ENCODE assay signal across 9 cellular contexts in the genomic region with DNA sequence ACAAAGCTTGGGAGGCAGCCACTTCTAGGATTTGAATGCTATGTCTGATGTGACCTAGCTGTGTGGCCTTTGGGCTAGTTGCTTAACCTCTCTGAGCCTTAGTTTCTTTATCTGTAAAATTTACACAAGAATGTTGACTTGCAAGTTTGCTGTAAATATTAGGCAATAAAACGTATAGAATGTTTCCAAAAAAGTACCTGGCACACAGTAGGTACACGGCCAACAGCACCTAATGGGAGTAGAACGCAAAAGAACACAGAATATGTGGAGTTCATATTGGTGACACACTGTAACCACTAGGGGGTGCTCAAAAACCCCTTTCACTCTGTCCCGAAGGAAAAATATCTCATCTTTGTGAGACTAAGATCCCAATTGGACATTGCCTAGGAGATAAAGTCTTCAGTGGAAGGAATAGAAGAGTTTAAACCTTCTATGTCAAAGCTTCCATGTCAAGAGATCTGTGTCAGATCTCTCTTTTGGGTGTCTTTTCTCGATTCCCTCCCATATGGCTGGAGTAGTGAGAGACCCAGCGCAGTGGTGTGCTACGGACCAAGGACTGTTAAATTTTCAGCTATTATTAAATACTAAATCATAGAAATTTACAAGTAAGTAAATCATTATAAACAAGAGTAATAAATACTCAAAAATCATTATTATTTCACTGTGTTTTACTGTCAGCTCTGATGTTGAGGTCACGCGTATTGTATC.
DNase-seq lines count a peak whose midpoint lies in the region; TF ChIP-seq lines count a peak whose summit lies in the region.
"Had no signal": no experiment of that assay in that cellular context is flagged by ENCODE, and none has a peak within 500 bp of the region (broad histone marks: within the 10 kb centered on the region; RNA-seq: fewer than 3 reads in every experiment).

No MANE protein-coding gene starts in this region.

- H3K9me3 Mint-ChIP-seq in nephron: peaks cover 4% of the 10 kb centered on the region
- H3K9me3 Mint-ChIP-seq in activated T-cell treated with anti-CD3 and anti-CD28 coated beads, Interleukin-2, amount 50 U/mL, for 24 hours: no peaks in the 10 kb centered on the region
- H3K9me3 Mint-ChIP-seq: IgD-negative memory B cell had no signal

- no peak overlapping the region for H3K27ac Mint-ChIP-seq in nephron
- H3K27ac Mint-ChIP-seq in activated T-cell treated with anti-CD3 and anti-CD28 coated beads, Interleukin-2, amount 50 U/mL, for 24 hours: no peak overlapping the region

- TF ChIP-seq CTCF in AG09319 (IDR thresholded peaks at IDR 0.05; ENCODE audit: low read depth, low read length) (peak; percentile 76), GM12865 (IDR thresholded peaks at IDR 0.05; ENCODE audit: insufficient read depth, low read depth, low read length, missing control alignments) (peak; percentile 57), nephron (IDR thresholded peaks at IDR 0.05; ENCODE audit: unreplicated experiment in 3 of 3) (peak; percentile 41 to 61 (median 42))

- peaks cover 14% of the 10 kb centered on the region for H3K27me3 Mint-ChIP-seq in nephron (ENCODE audit: low read depth)
- peaks cover 3% of the 10 kb centered on the region for H3K27me3 Mint-ChIP-seq in activated T-cell treated with anti-CD3 and anti-CD28 coated beads, Interleukin-2, amount 50 U/mL, for 24 hours

- H3K27ac ChIP-seq in caudate nucleus (ENCODE audit: low read depth, low read length): no peak overlapping the region

- peaks cover 11% of the 10 kb centered on the region for H3K4me1 Mint-ChIP-seq in nephron
- H3K4me1 Mint-ChIP-seq in activated T-cell treated with anti-CD3 and anti-CD28 coated beads, Interleukin-2, amount 50 U/mL, for 24 hours (ENCODE audit: low read depth): no peaks in the 10 kb centered on the region
- H3K4me1 Mint-ChIP-seq: IgD-negative memory B cell had no signal

- no peak overlapping the region for H3K4me3 ChIP-seq in GM12865 (ENCODE audit: low read depth, low read length)

- H3K4me3 Mint-ChIP-seq in nephron: no peak overlapping the region
- H3K4me3 Mint-ChIP-seq in activated T-cell treated with anti-CD3 and anti-CD28 coated beads, Interleukin-2, amount 50 U/mL, for 24 hours: no peak overlapping the region
- H3K4me3 Mint-ChIP-seq: IgD-negative memory B cell had no signal

- H3K36me3 Mint-ChIP-seq in nephron (ENCODE audit: low read depth): no peaks in the 10 kb centered on the region
- H3K36me3 Mint-ChIP-seq in activated T-cell treated with anti-CD3 and anti-CD28 coated beads, Interleukin-2, amount 50 U/mL, for 24 hours (ENCODE audit: low read depth): no peaks in the 10 kb centered on the region
- H3K36me3 Mint-ChIP-seq: IgD-negative memory B cell had no signal

- DNase-seq in AG09319 (ENCODE audit: extremely low read depth, low read depth): no peak
- DNase-seq in GM12865 (ENCODE audit: low read depth): peak; percentile 28
- peak; percentile 47 for DNase-seq in M059J (ENCODE audit: low read depth)
- DNase-seq in cerebellar cortex (ENCODE audit: low spot score): peak; percentile 12
- no peak for DNase-seq in activated T-cell treated with anti-CD3 and anti-CD28 coated beads, Interleukin-2, amount 50 U/mL, for 24 hours
- no peak for DNase-seq in caudate nucleus (lab: John Stamatoyannopoulos, UW)
- DNase-seq in activated CD4-positive, CD25-positive, alpha-beta regulatory T cell treated with anti-CD3 and anti-CD28 coated beads, Interleukin-2, amount 50 U/mL, for 72 hours: no peak

Comparison
In these comparisons a context has a peak if more than half of its experiments do, and no peak if none do; other contexts are left out.
1. DNase-seq: peak in GM12865 (single experiment), M059J (single experiment) and cerebellar cortex (single experiment); none in AG09319 (single experiment), activated T-cell treated with anti-CD3 and anti-CD28 coated beads, Interleukin-2, amount 50 U/mL, for 24 hours (single experiment), caudate nucleus (0 of 61) and activated CD4-positive, CD25-positive, alpha-beta regulatory T cell treated with anti-CD3 and anti-CD28 coated beads, Interleukin-2, amount 50 U/mL, for 72 hours (single experiment).
2. Peak in every context shown above with its lines, with median percentiles within 50 percentile points of each other: CTCF ChIP-seq.